In genomic region chr6:33278810-33279209, GRCh38 we compare ENCODE assay signal across 1 cellular context.
TF ChIP-seq lines count a peak whose summit lies in the region.

No MANE protein-coding gene starts in this region.

TF ChIP-seq in Ishikawa, 13 proteins besides CTCF, POLR2A, EP300 and RAD21 (continued from another document):
- 0 out of 2 replicates have a peak, but pooled peaks have one; percentile 52 for TF ChIP-seq ZBTB7A (IDR thresholded peaks at IDR 0.05; ENCODE audit: low read depth)
